26 cellular contexts compared by ENCODE assay signal in genomic region chr17:18932360-18933055, GRCh38. TPM values are rescaled to one million over a fixed set of nuclear protein-coding genes. Genes with fewer than 3 reads are reported as not detected.
A peak's percentile ranks its signal among the peaks of the same experiment; 100 is the strongest.
DNase-seq lines count a peak whose midpoint lies in the region; ATAC-seq and TF ChIP-seq lines count a peak whose summit lies in the region.
"Had no signal": no experiment of that assay in that cellular context is flagged by ENCODE, and none has a peak within 500 bp of the region (broad histone marks: within the 10 kb centered on the region; RNA-seq: fewer than 3 reads in every experiment).

No MANE protein-coding gene starts in this region.

- no peaks in the 10 kb centered on the region for H4K20me1 ChIP-seq in BLaER1

- H3K27ac Mint-ChIP-seq in activated CD8-positive, alpha-beta T cell treated with anti-CD3 and anti-CD28 coated beads for 36 hours: peak overlapping the region; percentile 75
- H3K27ac Mint-ChIP-seq: HFFc6 had no signal

- peaks cover 2% of the 10 kb centered on the region for H3K27me3 Mint-ChIP-seq in activated CD8-positive, alpha-beta T cell treated with anti-CD3 and anti-CD28 coated beads for 36 hours

- 0 out of 2 replicates have a peak overlapping the region, but pooled peaks have one; percentile 7 for H3K9ac ChIP-seq in BLaER1

- H3K4me2 ChIP-seq in BLaER1: peak overlapping the region; percentile 71

- POLR2A ChIA-PET in activated CD8-positive, alpha-beta T cell treated with anti-CD3 and anti-CD28 coated beads for 36 hours (lab: Charles Lee): no interaction called here

- TF ChIP-seq CTCF in GM12865 (IDR thresholded peaks at IDR 0.05; ENCODE audit: insufficient read depth, low read depth, low read length, missing control alignments): no peak
- TF ChIP-seq CTCF in activated CD8-positive, alpha-beta T cell treated with anti-CD3 and anti-CD28 coated beads for 36 hours (IDR thresholded peaks at IDR 0.05): no peak
- TF ChIP-seq CTCF in mucosa of descending colon (IDR thresholded peaks at IDR 0.05): no peak

- H3K4me3 Mint-ChIP-seq in activated CD8-positive, alpha-beta T cell treated with anti-CD3 and anti-CD28 coated beads for 36 hours: no peak overlapping the region
- H3K4me3 Mint-ChIP-seq: HFFc6 had no signal

- peak; percentile 90 for ATAC-seq in activated CD8-positive, alpha-beta T cell treated with anti-CD3 and anti-CD28 coated beads for 36 hours
- ATAC-seq in mucosa of descending colon (peak; percentile 54), HG03442 (IDR thresholded peaks at IDR 0.05; ENCODE audit: unreplicated experiment) (no peak)
- ATAC-seq: left lung had no signal

- peaks cover 19% of the 10 kb centered on the region for H3K4me1 ChIP-seq in BLaER1
- peaks cover 2% of the 10 kb centered on the region for H3K4me1 ChIP-seq in mucosa of descending colon (ENCODE audit: low read depth)
- H3K4me1 ChIP-seq: left lung had no signal

- H3K27me3 ChIP-seq in BLaER1: no peaks in the 10 kb centered on the region
- H3K27me3 ChIP-seq: left lung had no signal

- peaks cover 22% of the 10 kb centered on the region for H3K4me1 Mint-ChIP-seq in activated CD8-positive, alpha-beta T cell treated with anti-CD3 and anti-CD28 coated beads for 36 hours (ENCODE audit: low read depth)

- peak; percentile 21 for DNase-seq in GM12865 (ENCODE audit: low read depth)
- DNase-seq in activated CD8-positive, alpha-beta T cell treated with anti-CD3 and anti-CD28 coated beads for 36 hours: peak; percentile 45
- DNase-seq in mucosa of descending colon: no peak
- DNase-seq in UCSD-AML1 (lab: John Stamatoyannopoulos, UW; ENCODE audit: unreplicated experiment): no peak
- DNase-seq in NCI-H2081 (lab: John Stamatoyannopoulos, UW): no peak
- DNase-seq in GM19238 (ENCODE audit: insufficient read length, low spot score): no peak
- DNase-seq: activated CD4-positive, alpha-beta T cell treated with anti-CD3 and anti-CD28 coated beads for 48 hours; activated CD8-positive, alpha-beta memory T cell treated with anti-CD3 and anti-CD28 coated beads, Interleukin-2, amount 50 U/mL, for 4 hours; activated naive CD4-positive, alpha-beta T cell treated with Interleukin-2 at 50 U/mL for 16 hours; COR-L47; DMS79; effector CD8-positive, alpha-beta T cell; foreskin melanocyte; HFFc6; Kasumi-1; left lung; midbrain; NCI-H1048; NCI-H187; NCI-H748 treated with DMSO at 0.1 percent for 48 hours; stimulated activated CD4-positive, alpha-beta T cell treated with anti-CD3 and anti-CD28 coated beads, Interleukin-1b, Interleukin-23, amount 100 ng/mL, for 48 hours; tibial artery had no signal

- CTCF ChIA-PET in activated CD8-positive, alpha-beta T cell treated with anti-CD3 and anti-CD28 coated beads for 36 hours (lab: Charles Lee): interaction anchor here (0.7 to 1.6 kb wide), 3 partner anchors 29 to 307 kb away, joined by 3 to 4 read pairs (median 3); no protein-coding TSS in a partner anchor

- H3K9me3 ChIP-seq in BLaER1 (no peaks in the 10 kb centered on the region), mucosa of descending colon (no peaks in the 10 kb centered on the region)
- H3K9me3 ChIP-seq: left lung, tibial artery had no signal

- H3K9me3 Mint-ChIP-seq in activated CD8-positive, alpha-beta T cell treated with anti-CD3 and anti-CD28 coated beads for 36 hours: no peaks in the 10 kb centered on the region
- H3K9me3 Mint-ChIP-seq: HFFc6 had no signal

- peak overlapping the region; percentile 58 for H3K27ac ChIP-seq in BLaER1
- H3K27ac ChIP-seq: left lung, skin epidermis, tibial artery had no signal

- H3K4me3 ChIP-seq in BLaER1 (no peak overlapping the region), GM12865 (ENCODE audit: low read depth, low read length) (no peak overlapping the region), mucosa of descending colon (no peak overlapping the region)
- H3K4me3 ChIP-seq: left lung, skin epidermis, tibial artery had no signal

- H3K36me3 Mint-ChIP-seq in activated CD8-positive, alpha-beta T cell treated with anti-CD3 and anti-CD28 coated beads for 36 hours (ENCODE audit: low read depth): peaks cover 30% of the 10 kb centered on the region

- intact Hi-C loops in activated CD8-positive, alpha-beta T cell treated with anti-CD3 and anti-CD28 coated beads for 36 hours (cut with micrococcal nuclease): no loop called here
- intact Hi-C loops in mucosa of descending colon (cut with DNase I, micrococcal nuclease): no loop called here

- H3K36me3 ChIP-seq in BLaER1: peaks cover 39% of the 10 kb centered on the region
- H3K36me3 ChIP-seq in mucosa of descending colon (ENCODE audit: low read depth): no peaks in the 10 kb centered on the region

RNA-seq across cellular contexts. Expression of gene SLC5A10, which starts 19.5 kb away (rescaled TPM):
- total RNA-seq in activated CD8-positive, alpha-beta T cell treated with anti-CD3 and anti-CD28 coated beads for 36 hours: not detected
- total RNA-seq in mucosa of descending colon: under 1 TPM in 1 of 3 donors, not detected in 2; 0.12 TPM
- total RNA-seq: HFFc6, left lung, pulmonary artery endothelial cell had no signal

Comparison
In these comparisons a context has a peak if more than half of its experiments do, and no peak if none do; other contexts are left out.
1. DNase-seq: peak in GM12865 (single experiment) and activated CD8-positive, alpha-beta T cell treated with anti-CD3 and anti-CD28 coated beads for 36 hours (single experiment); none in mucosa of descending colon (0 of 3), UCSD-AML1 (single experiment), NCI-H2081 (0 of 2) and GM19238 (single experiment).